In the genomic region with DNA sequence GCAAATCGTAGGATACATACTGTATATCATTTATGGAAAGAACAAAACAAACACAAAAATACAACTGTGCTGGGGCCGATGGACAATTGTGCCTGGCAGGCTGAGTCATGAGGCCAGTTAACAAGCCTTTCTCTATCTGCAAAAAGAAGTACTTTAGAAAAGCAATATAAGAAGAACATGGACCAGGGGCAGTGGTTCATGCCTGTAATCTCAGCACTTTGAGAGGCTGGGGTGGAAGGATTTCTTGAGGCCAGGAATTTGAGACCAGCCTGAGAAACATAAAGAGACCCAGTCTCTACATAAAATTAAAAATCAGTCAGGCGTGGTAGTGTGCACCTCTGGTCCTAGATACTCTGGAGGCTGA, we compare ENCODE assay signal across 8 cellular contexts. TPM values are rescaled to one million over a fixed set of nuclear protein-coding genes. Genes with fewer than 3 reads are reported as not detected.
A peak's percentile ranks its signal among the peaks of the same experiment; 100 is the strongest.
DNase-seq lines count a peak whose midpoint lies in the region; ATAC-seq and TF ChIP-seq lines count a peak whose summit lies in the region.

No MANE protein-coding gene starts in this region.

- intact Hi-C loops in heart left ventricle (cut with DNase I) (no loop called here), left ventricle myocardium superior (cut with micrococcal nuclease) (no loop called here), adrenal gland (cut with DNase I) (no loop called here)

- ATAC-seq in heart left ventricle, result no peak
- ATAC-seq in left ventricle myocardium superior, result no peak
- ATAC-seq in lung (ENCODE audit: insufficient read depth, low FRiP score), result peak; percentile 21
- ATAC-seq in upper lobe of left lung (ENCODE audit: low FRiP score in 2 of 2), result no peak
- no peak for ATAC-seq in T-helper 17 cell

- no peak for TF ChIP-seq CTCF in heart left ventricle (IDR thresholded peaks at IDR 0.05)
- TF ChIP-seq CTCF in adrenal gland (IDR thresholded peaks at IDR 0.05), result no peak
- TF ChIP-seq CTCF in lung (IDR thresholded peaks at IDR 0.05; ENCODE audit: control extremely low read depth, extremely low read depth), result no peak
- no peak for TF ChIP-seq CTCF in upper lobe of left lung (IDR thresholded peaks at IDR 0.05)

- H3K27me3 Mint-ChIP-seq in T-helper 17 cell, result no peaks in the 10 kb centered on the region

- no peaks in the 10 kb centered on the region for H3K36me3 Mint-ChIP-seq in T-helper 17 cell (ENCODE audit: low read depth)

- 64 to 75% (median 67%) methylated on average over 3 of the region's 3 CpGs for WGBS in heart left ventricle, 4 donors
- WGBS in adrenal gland, 4 donors, result 57 to 63% (median 62%) methylated on average over 3 of the region's 3 CpGs
- 49 to 64% methylated on average over 3 of the region's 3 CpGs for WGBS in lung, 2 donors
- WGBS in upper lobe of left lung, 2 donors, result 47 to 48% methylated on average over 3 of the region's 3 CpGs

- H3K9me3 ChIP-seq in heart left ventricle, result no peaks in the 10 kb centered on the region
- no peaks in the 10 kb centered on the region for H3K9me3 ChIP-seq in adrenal gland (replicated peaks in 1 of 3)
- H3K9me3 ChIP-seq in lung (ENCODE audit: control insufficient read depth in 2 of 2, insufficient read depth in 1 of 2, low read length in 1 of 2), result no peaks in the 10 kb centered on the region
- H3K9me3 ChIP-seq in upper lobe of left lung, result no peaks in the 10 kb centered on the region
- H3K9me3 ChIP-seq in T-helper 17 cell (ENCODE audit: control insufficient read depth, low read length, poor library complexity, severe bottlenecking), result no peaks in the 10 kb centered on the region

- no peak for TF ChIP-seq POLR2A in heart left ventricle (IDR thresholded peaks at IDR 0.05)
- no peak for TF ChIP-seq POLR2A in adrenal gland (IDR thresholded peaks at IDR 0.05)
- no peak for TF ChIP-seq POLR2A in upper lobe of left lung (IDR thresholded peaks at IDR 0.05)

- no peak overlapping the region for H3K4me3 Mint-ChIP-seq in T-helper 17 cell

- no peak overlapping the region for H3K27ac Mint-ChIP-seq in T-helper 17 cell

- H3K4me3 ChIP-seq in heart left ventricle (peak overlapping the region in 7 of 12 donors; percentile 20 to 51 (median 34)), adrenal gland (peak overlapping the region in 1 of 4 donors; percentile 37), lung (no peak overlapping the region), upper lobe of left lung (peak overlapping the region in 2 of 4 donors; percentile 5 to 29)

- TF ChIP-seq EP300 in upper lobe of left lung (IDR thresholded peaks at IDR 0.05), result no peak

- H3K4me1 Mint-ChIP-seq in T-helper 17 cell, result peaks cover 24% of the 10 kb centered on the region

- H3K36me3 ChIP-seq in heart left ventricle (no peaks in the 10 kb centered on the region), adrenal gland (replicated peaks in 1 of 2) (no peaks in the 10 kb centered on the region), lung (ENCODE audit: control insufficient read depth in 2 of 2, insufficient read depth in 2 of 2, low read length in 2 of 2) (no peaks in the 10 kb centered on the region), upper lobe of left lung (no peaks in the 10 kb centered on the region)

- H3K4me1 ChIP-seq in heart left ventricle, result peaks cover 0 to 25% (median 5%) of the 10 kb centered on the region in 12 donors
- peaks cover 0 to 19% of the 10 kb centered on the region in 2 donors for H3K4me1 ChIP-seq in adrenal gland (replicated peaks in 1 of 2)
- H3K4me1 ChIP-seq in lung (ENCODE audit: control insufficient read depth in 2 of 2, insufficient read depth in 2 of 2, low read length in 2 of 2), result peaks cover 0 to 9% of the 10 kb centered on the region in 2 donors
- peaks cover 10 to 15% (median 14%) of the 10 kb centered on the region in 4 donors for H3K4me1 ChIP-seq in upper lobe of left lung

- DNase-seq in heart left ventricle (no peak), left ventricle myocardium superior (no peak), adrenal gland (peak in 3 of 7 donors; percentile 22 to 50 (median 33)), lung (ENCODE audit: low spot score) (no peak), upper lobe of left lung (no peak), T-helper 17 cell (no peak), NCI-H510A treated with DMSO at 0.1 percent for 48 hours (lab: John Stamatoyannopoulos, UW) (no peak)
- DNase-seq in stimulated activated CD4-positive, alpha-beta T cell treated with anti-CD3 and anti-CD28 coated beads, Interleukin-4, amount 100 ng/mL, for 1 hour, result no peak

- H3K27ac ChIP-seq in heart left ventricle, result peak overlapping the region in 8 of 12 donors; percentile 19 to 81 (median 52)
- peak overlapping the region; percentile 17 to 95 (median 66) for H3K27ac ChIP-seq in adrenal gland
- peak overlapping the region in 1 of 2 donors; percentile 77 for H3K27ac ChIP-seq in lung (ENCODE audit: low read depth in 1 of 2, low read length in 1 of 2)
- H3K27ac ChIP-seq in upper lobe of left lung, result peak overlapping the region; percentile 67 to 80 (median 71)

- H3K27me3 ChIP-seq in heart left ventricle (no peaks in the 10 kb centered on the region), adrenal gland (no peaks in the 10 kb centered on the region), lung (ENCODE audit: control insufficient read depth, insufficient read depth) (no peaks in the 10 kb centered on the region), upper lobe of left lung (no peaks in the 10 kb centered on the region)

RNA-seq across cellular contexts. Expression of a gene that starts 13.8 kb away (rescaled TPM):
- 1 to 10 TPM in 1 of 9 donors, under 1 TPM in 3, not detected in 5; 0.27 to 5.3 (median 0.42) TPM for total RNA-seq in heart left ventricle
- polyA plus RNA-seq in heart left ventricle, result under 1 TPM in 1 of 2 donors, not detected in 1; 0.19 TPM
- total RNA-seq in left ventricle myocardium superior, result 0.20 TPM
- total RNA-seq in adrenal gland, result 1 to 10 TPM in 2 of 8 donors, under 1 TPM in 5, not detected in 1; 0.18 to 8.9 (median 0.55) TPM
- 1 to 10 TPM in 2 of 3 donors, under 1 TPM in 1; 0.77 to 2.1 (median 1.1) TPM for polyA plus RNA-seq in adrenal gland
- 1 to 10 TPM; 1.9 to 2.0 TPM for total RNA-seq in lung
- 1 to 10 TPM; 1.5 to 3.1 TPM for polyA plus RNA-seq in lung
- total RNA-seq in upper lobe of left lung, result 1 to 10 TPM in 5 of 6 donors, not detected in 1; 1.0 to 8.8 (median 3.3) TPM
- 10 to 100 TPM; 66.7 to 76.1 TPM for total RNA-seq in T-helper 17 cell

RNA-seq across cellular contexts. Expression of a gene that starts 20.9 kb away (rescaled TPM):
- total RNA-seq in heart left ventricle, result 10 to 100 TPM in 8 of 9 donors, 1 to 10 TPM in 1; 6.9 to 55.6 (median 14.1) TPM
- 10 to 100 TPM in 1 of 2 donors, 1 to 10 TPM in 1; 5.4 to 10.2 TPM for polyA plus RNA-seq in heart left ventricle
- total RNA-seq in left ventricle myocardium superior, result 13.1 TPM
- total RNA-seq in adrenal gland, result 10 to 100 TPM; 19.4 to 42.4 (median 35.7) TPM
- 10 to 100 TPM; 13.8 to 41.6 (median 26.5) TPM for polyA plus RNA-seq in adrenal gland
- 10 to 100 TPM; 27.4 to 28.2 TPM for total RNA-seq in lung
- polyA plus RNA-seq in lung, result 10 to 100 TPM; 11.2 to 26.8 TPM
- 10 to 100 TPM; 32.6 to 71.5 (median 46.9) TPM for total RNA-seq in upper lobe of left lung
- total RNA-seq in T-helper 17 cell, result 10 to 100 TPM; 19.6 to 23.1 TPM

RNA-seq across cellular contexts. Expression of a gene that starts 39.5 kb away (rescaled TPM):
- total RNA-seq in heart left ventricle (1 to 10 TPM; 2.1 to 8.3 (median 3.4) TPM), left ventricle myocardium superior (3.6 TPM), adrenal gland (10 to 100 TPM in 3 of 8 donors, 1 to 10 TPM in 5; 5.1 to 16.8 (median 9.1) TPM), lung (10 to 100 TPM in 1 of 2 donors, 1 to 10 TPM in 1; 7.5 to 14.1 TPM), upper lobe of left lung (10 to 100 TPM in 2 of 6 donors, 1 to 10 TPM in 4; 4.6 to 25.1 (median 7.1) TPM), T-helper 17 cell (10 to 100 TPM; 33.1 to 38.5 TPM)
- polyA plus RNA-seq in heart left ventricle (1 to 10 TPM; 2.7 to 6.2 TPM), adrenal gland (10 to 100 TPM in 1 of 3 donors, 1 to 10 TPM in 2; 7.3 to 26.7 (median 9.6) TPM), lung (1 to 10 TPM; 4.7 to 5.1 TPM)

RNA-seq across cellular contexts. Expression of a gene that starts 47.0 kb away (rescaled TPM):
- total RNA-seq in heart left ventricle, result 10 to 100 TPM; 16.0 to 83.4 (median 26.2) TPM
- 10 to 100 TPM; 22.8 to 41.8 TPM for polyA plus RNA-seq in heart left ventricle
- 32.9 TPM for total RNA-seq in left ventricle myocardium superior
- total RNA-seq in adrenal gland, result 100 to 1,000 TPM; 108 to 295 (median 174) TPM
- 100 to 1,000 TPM in 2 of 3 donors, 10 to 100 TPM in 1; 71.0 to 165 (median 119) TPM for polyA plus RNA-seq in adrenal gland
- 100 to 1,000 TPM in 1 of 2 donors, 10 to 100 TPM in 1; 52.6 to 134 TPM for total RNA-seq in lung
- polyA plus RNA-seq in lung, result 100 to 1,000 TPM; 111 to 134 TPM
- total RNA-seq in upper lobe of left lung, result 100 to 1,000 TPM in 5 of 6 donors, 10 to 100 TPM in 1; 84.9 to 207 (median 150) TPM
- total RNA-seq in T-helper 17 cell, result 1 to 10 TPM in 1 of 2 donors, under 1 TPM in 1; 0.47 to 1.4 TPM

RNA-seq across cellular contexts. Expression of a gene that starts 55.6 kb away (rescaled TPM):
- total RNA-seq in heart left ventricle (1 to 10 TPM in 1 of 9 donors, under 1 TPM in 4, not detected in 4; 0.35 to 3.9 (median 0.55) TPM), left ventricle myocardium superior (1.7 TPM), adrenal gland (10 to 100 TPM in 7 of 8 donors, 1 to 10 TPM in 1; 7.6 to 38.0 (median 17.3) TPM), lung (100 to 1,000 TPM; 122 to 312 TPM), upper lobe of left lung (100 to 1,000 TPM; 153 to 594 (median 346) TPM), T-helper 17 cell (1 to 10 TPM; 2.1 to 2.8 TPM)
- polyA plus RNA-seq in heart left ventricle (under 1 TPM; 0.11 to 0.15 TPM), adrenal gland (1 to 10 TPM; 4.3 to 5.3 (median 5.1) TPM), lung (100 to 1,000 TPM in 1 of 2 donors, 10 to 100 TPM in 1; 86.6 to 129 TPM)

Comparison
In these comparisons a context has a peak if more than half of its experiments do, and no peak if none do; other contexts are left out.
1. RNA of a gene that starts 13.8 kb away (total RNA-seq): 66.7 to 76.1 TPM in T-helper 17 cell; 1.0 to 8.8 TPM in upper lobe of left lung, 1.9 to 2.0 TPM in lung, 0.18 to 8.9 TPM in adrenal gland, 0.20 TPM in left ventricle myocardium superior (single experiment) and 0.27 to 5.3 TPM in heart left ventricle; every median in the first group is over 4 times any median in the second.